ENCODE assay signal across 8 cellular contexts in the genomic region with DNA sequence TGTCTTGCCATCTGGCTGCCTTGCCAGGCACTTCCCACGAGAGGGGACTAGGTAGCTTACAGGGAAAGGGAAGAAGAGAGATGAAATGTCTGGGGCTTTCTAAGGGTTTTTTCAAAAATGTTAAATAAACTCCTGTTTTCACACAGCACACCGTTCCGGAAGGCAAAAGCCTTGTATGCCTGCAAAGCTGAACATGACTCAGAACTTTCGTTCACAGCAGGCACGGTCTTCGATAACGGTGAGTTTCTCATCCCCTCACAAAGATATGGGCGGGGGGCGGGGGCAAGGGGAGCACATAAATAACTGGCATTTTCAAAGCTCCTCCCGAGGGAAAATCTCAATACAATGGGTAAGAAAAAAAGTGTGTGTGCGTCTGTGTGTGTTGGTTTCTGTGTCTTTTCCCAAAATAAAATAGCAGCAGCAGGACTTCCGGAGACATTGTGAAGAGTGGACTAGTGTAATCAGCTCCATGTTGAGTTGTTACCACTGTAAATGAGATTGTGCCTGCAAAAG.
A peak's percentile ranks its signal among the peaks of the same experiment; 100 is the strongest.
DNase-seq lines count a peak whose midpoint lies in the region; ATAC-seq, FAIRE-seq and TF ChIP-seq lines count a peak whose summit lies in the region.

No MANE protein-coding gene starts in this region.

- peak; percentile 61 for ATAC-seq in HG02852 (IDR thresholded peaks at IDR 0.05; ENCODE audit: unreplicated experiment)
- ATAC-seq in activated B cell treated with CpG ODN at 0.5 μM for 24 hours (ENCODE audit: low read depth) = no peak

- peak; percentile 29 for DNase-seq in stimulated activated CD4-positive, alpha-beta T cell treated with anti-CD3 and anti-CD28 coated beads, Interleukin-15, amount 100 ng/mL, for 24 hours
- no peak for DNase-seq in stimulated activated CD4-positive, alpha-beta T cell treated with anti-CD3 and anti-CD28 coated beads, Interleukin-2, amount 100 ng/mL, for 24 hours
- no peak for DNase-seq in activated B cell treated with CpG ODN at 0.5 μM for 24 hours
- DNase-seq in D721Med (ENCODE audit: insufficient read length, low spot score) = no peak
- no peak for DNase-seq in central memory CD4-positive, alpha-beta T cell
- no peak for DNase-seq in activated CD4-positive, alpha-beta T cell treated with anti-CD3 and anti-CD28 coated beads, Interleukin-2, amount 50 U/mL, for 4 hours

- H3K27me3 Mint-ChIP-seq in activated B cell treated with CpG ODN at 0.5 μM for 24 hours = no peaks in the 10 kb centered on the region

- H3K4me1 Mint-ChIP-seq in activated B cell treated with CpG ODN at 0.5 μM for 24 hours = peaks cover 17% of the 10 kb centered on the region

- peak overlapping the region; percentile 27 for H3K27ac ChIP-seq in subcutaneous abdominal adipose tissue (ENCODE audit: low read depth, low read length)

- intact Hi-C loops in activated B cell treated with CpG ODN at 0.5 μM for 24 hours (cut with micrococcal nuclease) = no loop called here

- no peak for FAIRE-seq in D721Med (lab: Jason Lieb, UNC)

- TF ChIP-seq CTCF in activated B cell treated with CpG ODN at 0.5 μM for 24 hours (IDR thresholded peaks at IDR 0.05) (no peak), D721Med (IDR thresholded peaks at IDR 0.05; ENCODE audit: insufficient read depth, missing control alignments) (no peak)

- no peaks in the 10 kb centered on the region for H3K9me3 ChIP-seq in subcutaneous abdominal adipose tissue (ENCODE audit: control insufficient read depth in 5 of 5, low read length in 5 of 5)

- no peak overlapping the region for H3K4me3 Mint-ChIP-seq in activated B cell treated with CpG ODN at 0.5 μM for 24 hours

- POLR2A ChIA-PET in activated B cell treated with CpG ODN at 0.5 μM for 24 hours (lab: Charles Lee) = interaction anchor here (0.6 to 0.8 kb wide), 2 partner anchors 9 to 647 kb away, joined by 3 to 4 read pairs; no protein-coding TSS in a partner anchor

- peaks cover 6% of the 10 kb centered on the region for H3K36me3 Mint-ChIP-seq in activated B cell treated with CpG ODN at 0.5 μM for 24 hours (ENCODE audit: low read depth)

- CTCF ChIA-PET in activated B cell treated with CpG ODN at 0.5 μM for 24 hours (lab: Charles Lee) = no interaction called here

- no peaks in the 10 kb centered on the region for H3K9me3 Mint-ChIP-seq in activated B cell treated with CpG ODN at 0.5 μM for 24 hours

- no peak overlapping the region for H3K4me3 ChIP-seq in subcutaneous abdominal adipose tissue (ENCODE audit: low read depth in 1 of 5, low read length in 5 of 5)

- peaks cover 8 to 51% (median 27%) of the 10 kb centered on the region in 5 donors for H3K4me1 ChIP-seq in subcutaneous abdominal adipose tissue (ENCODE audit: control insufficient read depth in 5 of 5, insufficient read depth in 5 of 5, low read length in 5 of 5)

- peak overlapping the region in 1 of 5 donors; percentile 15 for H3K9ac ChIP-seq in subcutaneous abdominal adipose tissue (ENCODE audit: low read length in 5 of 5)

- peaks cover 0 to 9% (median 0%) of the 10 kb centered on the region in 5 donors for H3K36me3 ChIP-seq in subcutaneous abdominal adipose tissue (ENCODE audit: control insufficient read depth in 5 of 5, insufficient read depth in 5 of 5, low read length in 5 of 5)

- H3K27me3 ChIP-seq in subcutaneous abdominal adipose tissue (ENCODE audit: control insufficient read depth in 5 of 5, insufficient read depth in 4 of 5, low read length in 5 of 5) = no peaks in the 10 kb centered on the region

- peak overlapping the region; percentile 22 for H3K27ac Mint-ChIP-seq in activated B cell treated with CpG ODN at 0.5 μM for 24 hours
